In the genomic region with DNA sequence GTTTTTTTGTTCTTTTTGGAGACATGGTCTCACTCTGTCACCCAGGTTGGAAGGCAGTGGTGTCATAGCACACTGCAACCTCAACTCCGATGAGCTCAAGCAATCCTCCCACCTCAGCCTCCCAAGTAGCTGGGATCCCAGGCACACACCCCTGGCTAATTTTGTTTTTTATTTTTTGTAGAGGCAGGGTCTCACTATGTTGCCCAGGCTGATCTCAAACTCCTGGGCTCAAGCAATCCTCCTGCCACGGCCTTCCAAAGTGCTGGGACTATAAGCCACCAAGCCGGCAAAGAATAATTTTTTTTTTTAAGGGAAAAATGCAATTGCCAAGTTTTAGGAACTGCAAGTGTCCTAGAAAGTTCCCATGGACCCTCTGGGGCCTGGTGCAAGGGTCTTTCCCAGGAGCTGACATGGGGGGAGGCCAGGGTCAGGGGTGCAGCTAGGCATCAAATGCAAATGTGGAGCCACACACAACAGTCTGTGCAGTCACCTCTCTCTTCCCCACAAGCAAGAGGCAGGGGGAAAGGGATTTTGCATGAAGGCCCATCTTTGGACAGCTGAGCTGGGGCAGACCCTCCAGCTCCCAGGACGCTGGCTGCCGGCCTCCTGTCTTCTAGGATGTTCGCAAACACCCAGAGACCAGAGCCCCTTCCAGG, we compare ENCODE assay signal across 2 cellular contexts.
TF ChIP-seq lines count a peak whose summit lies in the region.

No MANE protein-coding gene starts in this region.

TF ChIP-seq in GM12891, 5 proteins besides CTCF, POLR2A, EP300 and RAD21:
- TF ChIP-seq SPI1 (IDR thresholded peaks at IDR 0.05; ENCODE audit: low read depth, low read length) (no peak), POU2F2 (IDR thresholded peaks at IDR 0.05; ENCODE audit: low read depth, low read length) (no peak), PAX5 (IDR thresholded peaks at IDR 0.05; ENCODE audit: insufficient read depth, low read length, severe bottlenecking) (no peak), TAF1 (IDR thresholded peaks at IDR 0.05; ENCODE audit: low read depth, low read length) (no peak), POLR2AphosphoS5 (IDR thresholded peaks at IDR 0.05; ENCODE audit: low read depth, low read length) (no peak)

TF ChIP-seq in GM12878, 131 proteins besides CTCF, POLR2A, EP300 and RAD21:
- TF ChIP-seq PAX5 (IDR thresholded peaks at IDR 0.05; ENCODE audit: borderline replicate concordance, low read depth, low read length) (no peak), ZNF217 (IDR thresholded peaks at IDR 0.05) (no peak)
